8 cellular contexts compared by ENCODE assay signal in genomic region chr2:112254466-112255240, GRCh38. TPM values are rescaled to one million over a fixed set of nuclear protein-coding genes. Genes with fewer than 3 reads are reported as not detected.
A peak's percentile ranks its signal among the peaks of the same experiment; 100 is the strongest.
DNase-seq lines count a peak whose midpoint lies in the region; ATAC-seq lines count a peak whose summit lies in the region.

TSS of gene ZC3H8 (minus strand) at chr2:112255042. CDS start at chr2:112254981, 61 bp downstream.

- ATAC-seq in GM19372 (IDR thresholded peaks at IDR 0.05; ENCODE audit: low read depth, unreplicated experiment) (peak; percentile 89), HG03521 (IDR thresholded peaks at IDR 0.05; ENCODE audit: unreplicated experiment) (peak; percentile 93), left lobe of liver (peak; percentile 96)

- DNase-seq in CD1c-positive myeloid dendritic cell (ENCODE audit: extremely low spot score) (peak; percentile 96), NCI-H748 (lab: John Stamatoyannopoulos, UW; ENCODE audit: unreplicated experiment) (peak; percentile 87), cortex of kidney (lab: John Stamatoyannopoulos, UW) (peak; percentile 85), left lobe of liver (ENCODE audit: low spot score) (peak; percentile 96)
- peak; percentile 95 for DNase-seq in activated CD4-positive, alpha-beta T cell treated with anti-CD3 and anti-CD28 coated beads, Interleukin-2, amount 50 U/mL, for 1 hour
- peak; percentile 94 for DNase-seq in stimulated activated CD4-positive, alpha-beta T cell treated with anti-CD3 and anti-CD28 coated beads, Interleukin-2, amount 100 ng/mL, for 4 hours (ENCODE audit: low read depth)

RNA-seq across cellular contexts. Expression of gene ZC3H8, which starts in this region (rescaled TPM):
- 5.3 TPM for total RNA-seq in left lobe of liver

Comparison
In these comparisons a context has a peak if more than half of its experiments do, and no peak if none do; other contexts are left out.
1. Peak in every context shown above with its lines: DNase-seq and ATAC-seq.